ENCODE assay signal across 21 cellular contexts in genomic region chr12:122032570-122032969, GRCh38.
"Had no signal": no experiment of that assay in that cellular context is flagged by ENCODE, and none has a peak within 500 bp of the region (broad histone marks: within the 10 kb centered on the region; RNA-seq: fewer than 3 reads in every experiment).

No MANE protein-coding gene starts in this region.

- H3K27ac Mint-ChIP-seq: activated CD4-positive, alpha-beta T cell treated with anti-CD3 and anti-CD28 coated beads, Interleukin-2, amount 10 ng/mL, durations not matched to agents 24 days and 14 days; activated CD8-positive, alpha-beta T cell treated with anti-CD3 and anti-CD28 coated beads for 36 hours; activated naive CD8-positive, alpha-beta T cell treated with anti-CD3 and anti-CD28 coated beads, Interleukin-2, amount 10 ng/mL, durations not matched to agents 7 days and 5 days; activated T-helper 2 cell treated with anti-CD3 and anti-CD28 coated beads, Interferon-gamma antibody, Interleukin-2, Interleukin-4, amounts not matched to agents 10 μg/mL and 5 μg/mL and 100 μg/mL, durations not matched to agents 14 hours and 24 hours and 36 hours; progenitor cell of endocrine pancreas had no signal

- DNase-seq: activated CD4-positive, alpha-beta T cell treated with anti-CD3 and anti-CD28 coated beads, Interleukin-2, amount 10 ng/mL, durations not matched to agents 24 days and 14 days; activated CD8-positive, alpha-beta T cell treated with anti-CD3 and anti-CD28 coated beads for 36 hours; activated naive CD4-positive, alpha-beta T cell treated with Interleukin-2 at 50 U/mL for 16 hours; activated naive CD8-positive, alpha-beta T cell treated with anti-CD3 and anti-CD28 coated beads, Interleukin-2, amount 10 ng/mL, durations not matched to agents 7 days and 5 days; activated T-cell treated with anti-CD3 and anti-CD28 coated beads, Interleukin-2, amount 50 U/mL, for 1 hour; amygdala; dorsolateral prefrontal cortex; hypothalamus; midbrain; stimulated activated CD8-positive, alpha-beta memory T cell treated with anti-CD3 and anti-CD28 coated beads, Interleukin-4, amount 100 ng/mL, for 48 hours; stimulated activated naive CD8-positive, alpha-beta T cell treated with anti-CD3 and anti-CD28 coated beads, Interleukin-15, Interleukin-2, amounts not matched to agents 100 U/mL and 50 U/mL, for 24 hours; substantia nigra; T-helper 9 cell; tibial artery had no signal

- H3K9me3 ChIP-seq: tibial artery had no signal

- FAIRE-seq: colon, keratinocyte had no signal

- H3K27me3 ChIP-seq: dorsolateral prefrontal cortex, tibial artery had no signal

- H3K27ac ChIP-seq: tibial artery had no signal

- H3K4me3 ChIP-seq: dorsolateral prefrontal cortex, lung, tibial artery had no signal

- H3K9me3 Mint-ChIP-seq: activated CD4-positive, alpha-beta T cell treated with anti-CD3 and anti-CD28 coated beads, Interleukin-2, amount 10 ng/mL, durations not matched to agents 24 days and 14 days; activated CD8-positive, alpha-beta T cell treated with anti-CD3 and anti-CD28 coated beads for 36 hours; activated naive CD8-positive, alpha-beta T cell treated with anti-CD3 and anti-CD28 coated beads, Interleukin-2, amount 10 ng/mL, durations not matched to agents 7 days and 5 days; activated T-helper 2 cell treated with anti-CD3 and anti-CD28 coated beads, Interferon-gamma antibody, Interleukin-2, Interleukin-4, amounts not matched to agents 10 μg/mL and 5 μg/mL and 100 μg/mL, durations not matched to agents 14 hours and 24 hours and 36 hours; neural crest cell had no signal

- H3K4me3 Mint-ChIP-seq: activated CD4-positive, alpha-beta T cell treated with anti-CD3 and anti-CD28 coated beads, Interleukin-2, amount 10 ng/mL, durations not matched to agents 24 days and 14 days; activated CD8-positive, alpha-beta T cell treated with anti-CD3 and anti-CD28 coated beads for 36 hours; activated naive CD8-positive, alpha-beta T cell treated with anti-CD3 and anti-CD28 coated beads, Interleukin-2, amount 10 ng/mL, durations not matched to agents 7 days and 5 days; neural crest cell had no signal

- ATAC-seq: activated CD8-positive, alpha-beta T cell treated with anti-CD3 and anti-CD28 coated beads for 36 hours; left lobe of liver had no signal

- H3K27me3 Mint-ChIP-seq: activated CD4-positive, alpha-beta T cell treated with anti-CD3 and anti-CD28 coated beads, Interleukin-2, amount 10 ng/mL, durations not matched to agents 24 days and 14 days; activated naive CD8-positive, alpha-beta T cell treated with anti-CD3 and anti-CD28 coated beads, Interleukin-2, amount 10 ng/mL, durations not matched to agents 7 days and 5 days; progenitor cell of endocrine pancreas had no signal
